In the genomic region with DNA sequence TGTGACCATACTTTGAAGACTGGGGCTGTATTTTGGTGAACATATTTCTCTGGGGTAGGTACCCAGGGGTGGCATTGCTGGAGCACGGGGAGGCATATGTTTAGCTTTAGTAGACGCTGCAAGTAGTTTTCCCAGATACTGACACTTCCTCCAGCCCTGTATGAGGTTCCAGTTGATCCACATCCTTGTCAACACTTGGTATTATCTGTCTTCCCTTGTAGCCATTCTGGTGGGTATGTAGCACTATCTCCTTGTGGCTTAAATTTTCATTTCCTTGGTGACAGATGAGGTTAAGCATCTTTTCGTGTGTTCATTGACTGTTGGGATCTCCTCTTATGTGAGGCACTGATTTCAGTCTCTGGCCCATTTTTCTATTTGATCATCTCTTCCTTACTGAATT, we compare ENCODE assay signal across 6 cellular contexts.
"Had no signal": no experiment of that assay in that cellular context is flagged by ENCODE, and none has a peak within 500 bp of the region (broad histone marks: within the 10 kb centered on the region; RNA-seq: fewer than 3 reads in every experiment).

No MANE protein-coding gene starts in this region.

- DNase-seq: IMR-90, KBM-7, KG1 had no signal

- H3K27ac ChIP-seq: HL-60, KMS-11 had no signal

- H3K9ac ChIP-seq: KMS-11 had no signal

- FAIRE-seq: HTR-8/SVneo had no signal

- H3K4me2 ChIP-seq: KMS-11 had no signal
